ENCODE assay signal across 19 cellular contexts in the genomic region with DNA sequence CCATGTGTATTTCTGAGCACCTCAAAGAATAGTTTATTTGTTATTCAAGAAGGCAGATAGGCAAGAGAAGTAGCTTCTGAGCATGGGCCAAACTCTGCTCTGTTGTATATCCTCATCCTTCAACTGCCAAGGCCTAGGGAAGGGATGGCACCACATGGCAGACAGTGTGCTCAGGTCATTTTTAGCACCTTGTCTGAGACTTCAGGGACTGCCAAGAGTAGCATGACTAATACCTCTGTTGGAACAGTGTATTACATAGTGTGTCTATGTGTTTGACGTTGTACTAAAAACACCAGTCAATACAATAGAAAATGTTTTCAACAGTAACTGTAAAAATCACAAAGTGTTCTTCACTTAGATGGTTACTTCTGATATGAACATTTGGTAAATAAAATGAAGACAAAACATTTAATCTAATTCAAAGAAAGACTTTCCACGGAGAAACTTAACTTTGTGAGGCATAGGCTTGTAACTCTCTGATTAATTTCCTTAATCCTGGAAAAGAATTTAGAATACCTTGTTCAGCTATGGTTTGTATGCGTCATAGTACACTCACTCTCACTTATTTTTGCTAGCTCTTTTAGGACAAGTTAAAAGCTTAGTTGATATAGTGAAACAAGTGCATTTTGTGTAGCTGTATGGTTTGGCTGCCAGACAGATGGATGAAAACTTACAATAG.
"Had no signal": no experiment of that assay in that cellular context is flagged by ENCODE, and none has a peak within 500 bp of the region (broad histone marks: within the 10 kb centered on the region; RNA-seq: fewer than 3 reads in every experiment).

No MANE protein-coding gene starts in this region.

- H3K9me3 Mint-ChIP-seq: activated CD4-positive, alpha-beta memory T cell treated with anti-CD3 and anti-CD28 coated beads for 36 hours; activated T-cell treated with anti-CD3 and anti-CD28 coated beads, Interleukin-2, amount 50 U/mL, for 4 hours; naive B cell had no signal

- ATAC-seq: activated CD4-positive, alpha-beta T cell treated with anti-CD3 and anti-CD28 coated beads for 36 hours; activated T-cell treated with anti-CD3 and anti-CD28 coated beads, Interleukin-2, amount 50 U/mL, for 4 hours; left lung; T-helper 17 cell had no signal

- H3K4me3 Mint-ChIP-seq: activated CD4-positive, alpha-beta memory T cell treated with anti-CD3 and anti-CD28 coated beads for 36 hours; activated CD4-positive, alpha-beta T cell treated with anti-CD3 and anti-CD28 coated beads for 36 hours; activated T-cell treated with anti-CD3 and anti-CD28 coated beads, Interleukin-2, amount 50 U/mL, for 4 hours; naive B cell; T-helper 17 cell had no signal

- H3K27me3 ChIP-seq: hepatocyte, left lung, right atrium auricular region, transverse colon had no signal

- H3K27ac ChIP-seq: hepatocyte, left lung, right atrium auricular region, transverse colon had no signal

- DNase-seq: activated CD4-positive, alpha-beta memory T cell treated with anti-CD3 and anti-CD28 coated beads for 36 hours; activated CD4-positive, alpha-beta T cell treated with anti-CD3 and anti-CD28 coated beads for 36 hours; activated effector memory CD4-positive, alpha-beta T cell treated with Interleukin-2 at 50 U/mL for 16 hours; activated naive CD4-positive, alpha-beta T cell treated with anti-CD3 and anti-CD28 coated beads, Interleukin-2, amount 50 U/mL, for 16 hours; activated T-cell treated with anti-CD3 and anti-CD28 coated beads, Interleukin-2, amount 50 U/mL, for 4 hours; cortex of kidney; effector CD4-positive, alpha-beta T cell; kidney; left lung; naive B cell; small intestine; stimulated activated CD4-positive, alpha-beta T cell treated with anti-CD3 and anti-CD28 coated beads, Interleukin-4, amount 100 ng/mL, for 4 hours; stimulated activated CD8-positive, alpha-beta memory T cell treated with anti-CD3 and anti-CD28 coated beads, Interleukin-4, amount 100 ng/mL, for 48 hours; stimulated activated naive CD4-positive, alpha-beta T cell treated with Interleukin-2 at 50 U/mL for 16 hours; substantia nigra; T-helper 17 cell; transverse colon had no signal

- H3K9me3 ChIP-seq: left lung, right atrium auricular region, transverse colon had no signal

- H3K4me1 ChIP-seq: left lung, right atrium auricular region, transverse colon had no signal

- H3K27me3 Mint-ChIP-seq: activated CD4-positive, alpha-beta memory T cell treated with anti-CD3 and anti-CD28 coated beads for 36 hours; activated CD4-positive, alpha-beta T cell treated with anti-CD3 and anti-CD28 coated beads for 36 hours; naive B cell had no signal

- H3K36me3 ChIP-seq: left lung, right atrium auricular region, transverse colon had no signal

- H3K27ac Mint-ChIP-seq: activated CD4-positive, alpha-beta memory T cell treated with anti-CD3 and anti-CD28 coated beads for 36 hours; activated CD4-positive, alpha-beta T cell treated with anti-CD3 and anti-CD28 coated beads for 36 hours; naive B cell; T-helper 17 cell had no signal

- H3K4me1 Mint-ChIP-seq: activated CD4-positive, alpha-beta T cell treated with anti-CD3 and anti-CD28 coated beads for 36 hours; naive B cell; T-helper 17 cell had no signal

- H3K36me3 Mint-ChIP-seq: activated CD4-positive, alpha-beta memory T cell treated with anti-CD3 and anti-CD28 coated beads for 36 hours; naive B cell had no signal

- FAIRE-seq: kidney, small intestine had no signal

- H3K4me3 ChIP-seq: hepatocyte, left lung, right atrium auricular region, transverse colon had no signal
